17 cellular contexts compared by ENCODE assay signal in the genomic region with DNA sequence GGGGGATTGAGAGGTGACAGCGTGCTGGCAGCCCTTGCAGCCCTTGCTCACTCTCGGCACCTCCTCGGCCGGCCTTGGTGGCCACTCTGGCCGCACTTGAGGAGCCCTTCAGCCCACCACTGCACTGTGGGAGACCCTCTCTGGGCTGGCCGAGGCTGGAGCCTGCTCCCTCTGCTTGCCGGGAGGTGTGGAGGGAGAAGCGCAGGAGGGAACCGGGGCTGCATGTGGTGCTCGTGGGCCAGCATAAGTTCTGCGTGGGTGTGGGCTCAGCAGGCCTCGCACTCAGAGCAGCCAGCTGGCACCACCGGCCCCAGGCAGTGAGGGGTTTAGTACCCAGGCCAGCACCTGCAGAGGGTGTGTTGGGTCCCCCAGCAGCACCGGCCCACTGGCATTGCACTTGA.
DNase-seq lines count a peak whose midpoint lies in the region; ATAC-seq and TF ChIP-seq lines count a peak whose summit lies in the region.
"Had no signal": no experiment of that assay in that cellular context is flagged by ENCODE, and none has a peak within 500 bp of the region (broad histone marks: within the 10 kb centered on the region; RNA-seq: fewer than 3 reads in every experiment).

No MANE protein-coding gene starts in this region.

- no peaks in the 10 kb centered on the region for H3K36me3 Mint-ChIP-seq in stimulated activated memory B cell treated with anti-CD40 and anti-IgM and Interleukin-4, amounts not matched to agents 10 μg/mL and 1 μg/mL and 100 μg/mL, for 72 hours

- peaks cover 3% of the 10 kb centered on the region for H3K9me3 Mint-ChIP-seq in stimulated activated memory B cell treated with anti-CD40 and anti-IgM and Interleukin-4, amounts not matched to agents 10 μg/mL and 1 μg/mL and 100 μg/mL, for 72 hours

- ATAC-seq in RWPE2 (ENCODE audit: low read depth) = no peak
- ATAC-seq in lower lobe of right lung = peak in 1 of 2 donors; percentile 14
- peak; percentile 47 for ATAC-seq in stimulated activated memory B cell treated with anti-CD40 and anti-IgM and Interleukin-4, amounts not matched to agents 10 μg/mL and 1 μg/mL and 100 μg/mL, for 72 hours
- ATAC-seq in GM21423 (IDR thresholded peaks at IDR 0.05; ENCODE audit: unreplicated experiment) = no peak
- ATAC-seq: A549 had no signal

- H3K4me1 Mint-ChIP-seq in stimulated activated memory B cell treated with anti-CD40 and anti-IgM and Interleukin-4, amounts not matched to agents 10 μg/mL and 1 μg/mL and 100 μg/mL, for 72 hours = no peaks in the 10 kb centered on the region

- no peaks in the 10 kb centered on the region for H3K9me3 ChIP-seq in RWPE2 (ENCODE audit: severe bottlenecking)
- peaks cover 5% of the 10 kb centered on the region for H3K9me3 ChIP-seq in lower lobe of right lung
- H3K9me3 ChIP-seq: A549, Caco-2, HAP-1 had no signal

- H3K27me3 ChIP-seq in RWPE2 (ENCODE audit: insufficient read depth, poor library complexity, severe bottlenecking) (no peaks in the 10 kb centered on the region), lower lobe of right lung (ENCODE audit: low read depth) (no peaks in the 10 kb centered on the region)

- DNase-seq in activated gamma-delta T cell (lab: John Stamatoyannopoulos, UW) (peak; percentile 2), activated gamma-delta T cell treated with Interleukin-2 at 50 U/mL for 16 hours (no peak), RWPE2 (ENCODE audit: low spot score) (peak; percentile 38), lower lobe of right lung (peak; percentile 41), HPDE6-E6E7 (ENCODE audit: extremely low spot score) (no peak)
- DNase-seq: AML-193; Caco-2; CD4-positive, alpha-beta T cell; DMS153; DMS79; GDM1 had no signal

- intact Hi-C loops in lower lobe of right lung (cut with DNase I) = no loop called here

- no peak overlapping the region for H3K27ac ChIP-seq in RWPE2 (ENCODE audit: poor library complexity, severe bottlenecking)
- no peak overlapping the region for H3K27ac ChIP-seq in lower lobe of right lung
- H3K27ac ChIP-seq: 22Rv1, A549, C4-2B had no signal

- no peak overlapping the region for H3K4me3 Mint-ChIP-seq in stimulated activated memory B cell treated with anti-CD40 and anti-IgM and Interleukin-4, amounts not matched to agents 10 μg/mL and 1 μg/mL and 100 μg/mL, for 72 hours
- H3K4me3 Mint-ChIP-seq: CD4-positive, alpha-beta T cell had no signal

- H3K4me3 ChIP-seq in RWPE2 (ENCODE audit: severe bottlenecking) (no peak overlapping the region), lower lobe of right lung (no peak overlapping the region)
- H3K4me3 ChIP-seq: A549, HAP-1 had no signal

- H3K27me3 Mint-ChIP-seq in stimulated activated memory B cell treated with anti-CD40 and anti-IgM and Interleukin-4, amounts not matched to agents 10 μg/mL and 1 μg/mL and 100 μg/mL, for 72 hours = no peaks in the 10 kb centered on the region
- H3K27me3 Mint-ChIP-seq: CD4-positive, alpha-beta T cell had no signal

- no peak overlapping the region for H3K27ac Mint-ChIP-seq in stimulated activated memory B cell treated with anti-CD40 and anti-IgM and Interleukin-4, amounts not matched to agents 10 μg/mL and 1 μg/mL and 100 μg/mL, for 72 hours
- H3K27ac Mint-ChIP-seq: CD4-positive, alpha-beta T cell had no signal

- TF ChIP-seq CTCF in RWPE2 (IDR thresholded peaks at IDR 0.05; ENCODE audit: poor library complexity, severe bottlenecking) (no peak), lower lobe of right lung (IDR thresholded peaks at IDR 0.05) (no peak)

- H3K36me3 ChIP-seq in RWPE2 (ENCODE audit: low read depth) (no peaks in the 10 kb centered on the region), lower lobe of right lung (no peaks in the 10 kb centered on the region)
- H3K36me3 ChIP-seq: HAP-1 had no signal

- H3K4me1 ChIP-seq in RWPE2 (ENCODE audit: insufficient read depth, poor library complexity, severe bottlenecking) = no peaks in the 10 kb centered on the region
- H3K4me1 ChIP-seq in lower lobe of right lung = no peaks in the 10 kb centered on the region
- H3K4me1 ChIP-seq: A549, Caco-2, HAP-1 had no signal

Comparison
In these comparisons a context has a peak if more than half of its experiments do, and no peak if none do; other contexts are left out.
1. DNase-seq: peak in activated gamma-delta T cell (single experiment), RWPE2 (single experiment) and lower lobe of right lung (single experiment); none in activated gamma-delta T cell treated with Interleukin-2 at 50 U/mL for 16 hours (single experiment) and HPDE6-E6E7 (single experiment).